8 cellular contexts compared by ENCODE assay signal in genomic region chr17:57783338-57783742, GRCh38. TPM values are rescaled to one million over a fixed set of nuclear protein-coding genes. Genes with fewer than 3 reads are reported as not detected.
A peak's percentile ranks its signal among the peaks of the same experiment; 100 is the strongest.
DNase-seq lines count a peak whose midpoint lies in the region; ATAC-seq and TF ChIP-seq lines count a peak whose summit lies in the region.

No MANE protein-coding gene starts in this region.

- no peaks in the 10 kb centered on the region for H3F3A ChIP-seq in Loucy (ENCODE audit: low read depth)

- H3K27me3 ChIP-seq in Loucy (ENCODE audit: insufficient read depth, low read length, poor library complexity, severe bottlenecking) (no peaks in the 10 kb centered on the region), SJCRH30 (no peaks in the 10 kb centered on the region)

- no peaks in the 10 kb centered on the region for H3K79me2 ChIP-seq in Loucy (ENCODE audit: insufficient read depth, low read length)

- H3K4me1 ChIP-seq in Loucy (ENCODE audit: insufficient read depth, low read length, poor library complexity, severe bottlenecking) (peaks cover 26% of the 10 kb centered on the region), SJCRH30 (peaks cover 10% of the 10 kb centered on the region)

- no peak overlapping the region for H3K27ac ChIP-seq in SJCRH30

- no peaks in the 10 kb centered on the region for H3K36me3 ChIP-seq in Loucy (ENCODE audit: insufficient read depth, low read length)
- no peaks in the 10 kb centered on the region for H3K36me3 ChIP-seq in SJCRH30

- peak overlapping the region; percentile 56 for H3K4me3 ChIP-seq in Loucy (ENCODE audit: low read length, poor library complexity, severe bottlenecking)
- H3K4me3 ChIP-seq in SJCRH30, result no peak overlapping the region; the same call in 1 of the 2 replicates

- no peaks in the 10 kb centered on the region for H3K9me2 ChIP-seq in Loucy (replicated peaks; ENCODE audit: low read depth, low read length)

- no peaks in the 10 kb centered on the region for H4K20me1 ChIP-seq in Loucy (ENCODE audit: insufficient read depth, low read length, poor library complexity, severe bottlenecking)

- peak overlapping the region; percentile 66 for H3K4me2 ChIP-seq in Loucy (ENCODE audit: low read depth, low read length, poor library complexity, severe bottlenecking)

- DNase-seq in DMS53 (lab: John Stamatoyannopoulos, UW) (peak; percentile 82), SJCRH30 (peak; percentile 83 to 87), glomerular visceral epithelial cell (ENCODE audit: extremely low spot score) (peak; percentile 49), pons (ENCODE audit: low spot score) (peak; percentile 42), ureter (ENCODE audit: low spot score) (peak; percentile 67)
- DNase-seq in activated effector memory CD4-positive, alpha-beta T cell treated with anti-CD3 and anti-CD28 coated beads, Interleukin-2, amount 50 U/mL, for 16 hours, result peak; percentile 89

- H3K9me3 ChIP-seq in Loucy (ENCODE audit: insufficient read depth, low read depth, low read length) (no peaks in the 10 kb centered on the region), SJCRH30 (replicated peaks) (no peaks in the 10 kb centered on the region)

- peak; percentile 94 for TF ChIP-seq CTCF in Loucy (conservative IDR thresholded peaks at IDR 0.05; ENCODE audit: low read length)

- peak overlapping the region; percentile 22 for H3K9ac ChIP-seq in Loucy (ENCODE audit: low read depth, low read length, poor library complexity, severe bottlenecking)

- ATAC-seq in GM21528 (IDR thresholded peaks at IDR 0.05; ENCODE audit: low FRiP score, unreplicated experiment), result no peak

- peak overlapping the region; percentile 90 for H2AFZ ChIP-seq in Loucy (ENCODE audit: low read length)

RNA-seq across cellular contexts. Expression of gene CCDC182, which starts 38.2 kb away (rescaled TPM):
- not detected in 2 replicates for total RNA-seq in SJCRH30 (2014; rRNA removed; shearing (Covaris generic))
- not detected for total RNA-seq in ureter
